Comparison of ENCODE assay signal across 29 cellular contexts in the genomic region with DNA sequence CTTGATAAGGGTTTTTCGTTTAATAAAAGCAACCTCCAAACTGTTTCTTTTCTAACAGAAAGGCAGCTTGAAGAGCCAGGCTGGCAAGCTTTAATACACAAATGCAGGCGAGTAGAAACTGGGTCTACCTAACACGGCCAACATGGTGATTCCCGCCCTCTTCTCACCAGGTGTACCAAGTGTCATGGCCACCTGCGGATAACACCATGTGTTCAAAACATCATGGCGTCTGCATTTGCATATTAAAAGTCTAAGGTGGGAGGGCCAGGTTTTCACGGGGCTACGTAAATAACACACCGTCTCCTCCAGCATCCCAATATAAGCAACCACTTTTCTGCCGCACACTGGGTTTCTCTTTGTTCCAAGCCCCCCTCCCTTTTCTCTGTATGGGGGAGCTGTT.
"Had no signal": no experiment of that assay in that cellular context is flagged by ENCODE, and none has a peak within 500 bp of the region (broad histone marks: within the 10 kb centered on the region; RNA-seq: fewer than 3 reads in every experiment).

No MANE protein-coding gene starts in this region.

- H3K36me3 Mint-ChIP-seq: activated CD4-positive, alpha-beta memory T cell treated with anti-CD3 and anti-CD28 coated beads for 36 hours; naive B cell; stimulated activated naive B cell treated with anti-CD40 and anti-IgM and Interleukin-4, amounts not matched to agents 10 μg/mL and 1 μg/mL and 100 μg/mL, for 72 hours had no signal

- H3K9me3 ChIP-seq: gastroesophageal sphincter, left ventricle myocardium inferior, stomach, thyroid gland, upper lobe of right lung had no signal

- ATAC-seq: gastroesophageal sphincter; right cardiac atrium; stimulated activated naive B cell treated with anti-CD40 and anti-IgM and Interleukin-4, amounts not matched to agents 10 μg/mL and 1 μg/mL and 100 μg/mL, for 72 hours; upper lobe of right lung had no signal

- H3K27ac Mint-ChIP-seq: activated CD4-positive, alpha-beta memory T cell treated with anti-CD3 and anti-CD28 coated beads for 36 hours; activated CD4-positive, alpha-beta T cell treated with anti-CD3 and anti-CD28 coated beads, Interleukin-2, amount 10 ng/mL, durations not matched to agents 24 days and 14 days; naive B cell; stimulated activated naive B cell treated with anti-CD40 and anti-IgM and Interleukin-4, amounts not matched to agents 10 μg/mL and 1 μg/mL and 100 μg/mL, for 72 hours had no signal

- H3K27me3 ChIP-seq: brain microvascular endothelial cell, gastroesophageal sphincter, stomach, thyroid gland, upper lobe of right lung had no signal

- DNase-seq: activated CD4-positive, alpha-beta memory T cell treated with anti-CD3 and anti-CD28 coated beads for 36 hours; activated CD4-positive, alpha-beta T cell treated with anti-CD3 and anti-CD28 coated beads, Interleukin-2, amount 10 ng/mL, durations not matched to agents 24 days and 14 days; activated CD4-positive, CD25-positive, alpha-beta regulatory T cell treated with anti-CD3 and anti-CD28 coated beads, Interleukin-2, amount 50 U/mL, for 72 hours; activated CD8-positive, alpha-beta memory T cell treated with anti-CD3 and anti-CD28 coated beads, Interleukin-2, amount 50 U/mL, for 4 hours; activated gamma-delta T cell; activated naive CD4-positive, alpha-beta T cell treated with anti-CD3 and anti-CD28 coated beads, Interleukin-2, amount 50 U/mL, for 16 hours; activated T-cell treated with anti-CD3 and anti-CD28 coated beads, Interleukin-2, amount 50 U/mL, for 1 hour; amniotic stem cell; brain microvascular endothelial cell; dorsolateral prefrontal cortex; effector memory CD4-positive, alpha-beta T cell; hippocampal formation; left ventricle myocardium inferior; naive B cell; occipital lobe; posterior cingulate gyrus; right cardiac atrium; stimulated activated CD4-positive, alpha-beta T cell treated with anti-CD3 and anti-CD28 coated beads, Interleukin-15, amount 100 ng/mL, for 24 hours; stimulated activated CD4-positive, alpha-beta T cell treated with anti-CD3 and anti-CD28 coated beads, Interleukin-2, amount 100 ng/mL, for 24 hours; stimulated activated naive B cell treated with anti-CD40 and anti-IgM and Interleukin-4, amounts not matched to agents 10 μg/mL and 1 μg/mL and 100 μg/mL, for 72 hours; stomach; T-helper 9 cell; upper lobe of right lung; WERI-Rb-1 had no signal

- H3K4me3 Mint-ChIP-seq: activated CD4-positive, alpha-beta memory T cell treated with anti-CD3 and anti-CD28 coated beads for 36 hours; activated CD4-positive, alpha-beta T cell treated with anti-CD3 and anti-CD28 coated beads, Interleukin-2, amount 10 ng/mL, durations not matched to agents 24 days and 14 days; neural crest cell; stimulated activated naive B cell treated with anti-CD40 and anti-IgM and Interleukin-4, amounts not matched to agents 10 μg/mL and 1 μg/mL and 100 μg/mL, for 72 hours had no signal

- H3K27ac ChIP-seq: brain microvascular endothelial cell, coronary artery, gastroesophageal sphincter, left ventricle myocardium inferior, stomach, thyroid gland, upper lobe of right lung, WERI-Rb-1 had no signal

- H3K36me3 ChIP-seq: brain microvascular endothelial cell, gastroesophageal sphincter, left ventricle myocardium inferior, stomach, thyroid gland, upper lobe of right lung, WERI-Rb-1 had no signal

- H3K4me3 ChIP-seq: coronary artery, dorsolateral prefrontal cortex, gastroesophageal sphincter, left ventricle myocardium inferior, lung, stomach, thyroid gland, upper lobe of right lung had no signal

- H3K27me3 Mint-ChIP-seq: activated CD4-positive, alpha-beta memory T cell treated with anti-CD3 and anti-CD28 coated beads for 36 hours; activated CD4-positive, alpha-beta T cell treated with anti-CD3 and anti-CD28 coated beads, Interleukin-2, amount 10 ng/mL, durations not matched to agents 24 days and 14 days; naive B cell; stimulated activated naive B cell treated with anti-CD40 and anti-IgM and Interleukin-4, amounts not matched to agents 10 μg/mL and 1 μg/mL and 100 μg/mL, for 72 hours had no signal

- H3K4me1 Mint-ChIP-seq: activated CD4-positive, alpha-beta T cell treated with anti-CD3 and anti-CD28 coated beads, Interleukin-2, amount 10 ng/mL, durations not matched to agents 24 days and 14 days; naive B cell; stimulated activated naive B cell treated with anti-CD40 and anti-IgM and Interleukin-4, amounts not matched to agents 10 μg/mL and 1 μg/mL and 100 μg/mL, for 72 hours had no signal

- H3K9me3 Mint-ChIP-seq: activated CD4-positive, alpha-beta memory T cell treated with anti-CD3 and anti-CD28 coated beads for 36 hours; activated CD4-positive, alpha-beta T cell treated with anti-CD3 and anti-CD28 coated beads, Interleukin-2, amount 10 ng/mL, durations not matched to agents 24 days and 14 days; naive B cell; neural crest cell had no signal
